1 cellular context compared by ENCODE assay signal in the genomic region with DNA sequence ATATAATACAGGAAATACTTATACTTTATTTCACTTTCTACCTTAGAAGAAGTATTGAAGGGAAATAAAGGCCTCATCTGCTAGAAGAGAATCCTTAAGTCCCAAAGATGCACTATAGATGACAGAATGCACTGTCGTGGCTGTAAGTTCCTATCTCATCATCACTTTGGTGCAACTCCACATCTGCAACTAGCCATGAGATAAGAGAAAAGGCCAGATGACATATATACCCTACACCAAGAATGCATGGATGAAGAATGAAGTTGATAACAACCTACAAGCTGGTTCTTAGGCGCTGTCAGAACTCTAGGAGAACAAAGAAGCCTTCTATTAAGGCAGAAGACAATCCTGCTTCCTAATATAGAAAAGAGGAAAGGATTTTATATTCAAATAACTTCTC.
TF ChIP-seq lines count a peak whose summit lies in the region.

No MANE protein-coding gene starts in this region.

TF ChIP-seq in K562, 482 proteins besides CTCF, POLR2A, EP300 and RAD21 (continued from another document and continues in another):
- TF ChIP-seq, protein P1, sequence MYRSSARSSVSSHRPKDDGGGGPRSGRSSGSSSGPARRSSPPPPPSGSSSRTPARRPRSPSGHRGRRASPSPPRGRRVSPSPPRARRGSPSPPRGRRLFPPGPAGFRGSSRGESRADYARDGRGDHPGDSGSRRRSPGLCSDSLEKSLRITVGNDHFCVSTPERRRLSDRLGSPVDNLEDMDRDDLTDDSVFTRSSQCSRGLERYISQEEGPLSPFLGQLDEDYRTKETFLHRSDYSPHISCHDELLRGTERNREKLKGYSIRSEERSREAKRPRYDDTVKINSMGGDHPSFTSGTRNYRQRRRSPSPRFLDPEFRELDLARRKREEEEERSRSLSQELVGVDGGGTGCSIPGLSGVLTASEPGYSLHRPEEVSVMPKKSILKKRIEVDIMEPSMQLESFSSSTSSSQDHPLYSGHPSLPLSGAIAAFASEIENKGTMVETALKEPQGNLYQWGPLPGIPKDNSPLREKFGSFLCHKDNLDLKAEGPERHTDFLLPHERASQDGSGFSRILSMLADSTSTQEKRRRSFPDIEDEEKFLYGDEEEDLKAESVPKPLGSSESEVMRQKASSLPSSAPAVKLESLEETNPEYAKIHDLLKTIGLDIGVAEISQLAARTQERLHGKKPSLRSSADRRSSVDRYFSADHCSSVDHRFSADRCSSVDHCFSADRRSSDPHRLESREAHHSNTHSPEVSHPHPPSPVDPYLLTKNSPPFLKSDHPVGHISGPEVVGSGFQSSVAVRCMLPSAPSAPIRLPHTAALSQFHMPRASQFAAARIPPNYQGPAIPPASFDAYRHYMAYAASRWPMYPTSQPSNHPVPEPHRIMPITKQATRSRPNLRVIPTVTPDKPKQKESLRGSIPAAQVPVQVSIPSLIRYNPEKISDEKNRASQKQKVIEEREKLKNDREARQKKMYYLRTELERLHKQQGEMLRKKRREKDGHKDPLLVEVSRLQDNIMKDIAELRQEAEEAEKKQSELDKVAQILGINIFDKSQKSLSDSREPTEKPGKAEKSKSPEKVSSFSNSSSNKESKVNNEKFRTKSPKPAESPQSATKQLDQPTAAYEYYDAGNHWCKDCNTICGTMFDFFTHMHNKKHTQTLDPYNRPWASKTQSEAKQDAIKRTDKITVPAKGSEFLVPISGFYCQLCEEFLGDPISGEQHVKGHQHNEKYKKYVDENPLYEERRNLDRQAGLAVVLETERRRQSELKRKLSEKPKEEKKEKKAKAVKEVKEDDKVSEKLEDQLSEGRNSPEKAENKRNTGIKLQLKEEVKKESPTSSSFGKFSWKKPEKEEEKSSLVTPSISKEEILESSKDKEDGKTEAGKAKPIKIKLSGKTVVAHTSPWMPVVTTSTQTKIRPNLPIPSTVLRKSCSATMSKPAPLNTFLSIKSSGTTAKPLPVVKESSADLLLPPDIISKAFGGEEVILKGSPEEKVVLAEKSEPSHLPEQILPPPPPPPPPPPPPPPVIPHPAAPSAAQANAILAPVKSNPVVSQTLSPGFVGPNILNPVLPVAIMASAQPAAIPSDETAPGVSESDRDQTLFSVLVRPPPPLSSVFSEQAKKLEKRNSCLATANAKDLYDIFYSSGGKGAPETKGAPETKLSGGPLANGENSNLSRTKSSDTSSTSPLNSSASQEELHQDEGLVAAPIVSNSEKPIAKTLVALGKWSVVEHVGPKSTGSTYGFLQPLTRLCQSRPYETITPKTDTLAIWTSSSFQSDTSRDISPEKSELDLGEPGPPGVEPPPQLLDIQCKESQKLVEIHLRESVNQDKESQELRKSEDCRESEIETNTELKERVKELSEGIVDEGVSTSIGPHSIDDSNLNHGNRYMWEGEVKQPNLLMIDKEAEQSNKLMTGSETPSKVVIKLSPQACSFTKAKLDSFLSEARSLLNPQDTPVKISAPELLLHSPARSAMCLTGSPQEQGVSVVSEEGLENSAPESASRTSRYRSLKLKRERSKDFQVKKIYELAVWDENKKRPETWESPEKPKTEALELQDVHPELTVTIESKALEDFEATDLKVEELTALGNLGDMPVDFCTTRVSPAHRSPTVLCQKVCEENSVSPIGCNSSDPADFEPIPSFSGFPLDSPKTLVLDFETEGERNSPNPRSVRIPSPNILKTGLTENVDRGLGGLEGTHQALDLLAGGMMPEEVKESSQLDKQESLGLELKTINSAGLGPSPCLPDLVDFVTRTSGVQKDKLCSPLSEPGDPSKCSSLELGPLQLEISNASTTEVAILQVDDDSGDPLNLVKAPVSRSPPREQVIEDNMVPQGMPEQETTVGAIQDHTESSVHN (IDR thresholded peaks at IDR 0.05; ENCODE audit: borderline replicate concordance in 1 of 2, low read depth in 1 of 2), result no peak
- TF ChIP-seq, protein P2, sequence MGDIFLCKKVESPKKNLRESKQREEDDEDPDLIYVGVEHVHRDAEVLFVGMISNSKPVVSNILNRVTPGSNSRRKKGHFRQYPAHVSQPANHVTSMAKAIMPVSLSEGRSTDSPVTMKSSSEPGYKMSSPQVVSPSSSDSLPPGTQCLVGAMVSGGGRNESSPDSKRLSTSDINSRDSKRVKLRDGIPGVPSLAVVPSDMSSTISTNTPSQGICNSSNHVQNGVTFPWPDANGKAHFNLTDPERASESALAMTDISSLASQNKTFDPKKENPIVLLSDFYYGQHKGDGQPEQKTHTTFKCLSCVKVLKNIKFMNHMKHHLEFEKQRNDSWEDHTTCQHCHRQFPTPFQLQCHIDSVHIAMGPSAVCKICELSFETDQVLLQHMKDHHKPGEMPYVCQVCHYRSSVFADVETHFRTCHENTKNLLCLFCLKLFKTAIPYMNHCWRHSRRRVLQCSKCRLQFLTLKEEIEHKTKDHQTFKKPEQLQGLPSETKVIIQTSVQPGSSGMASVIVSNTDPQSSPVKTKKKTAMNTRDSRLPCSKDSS (IDR thresholded peaks at IDR 0.05; ENCODE audit: low read depth, partially characterized antibody), result no peak
- TF ChIP-seq RCOR1 (IDR thresholded peaks at IDR 0.05; ENCODE audit: borderline replicate concordance in 1 of 2, low read depth in 2 of 2, low read length in 2 of 2), result peak in 1 of 2 experiments; percentile 19; a peak in 1 of 4 replicates
- peak; percentile 49; the same call in 1 of the 2 replicates for TF ChIP-seq MTA2 (IDR thresholded peaks at IDR 0.05; ENCODE audit: low read depth)
- peak; percentile 82 for TF ChIP-seq TEAD4 (IDR thresholded peaks at IDR 0.05; ENCODE audit: low read length)
- TF ChIP-seq TEAD4 (CRISPR knock-in tag; IDR thresholded peaks at IDR 0.05; ENCODE audit: borderline replicate concordance), result no peak
- no peak for TF ChIP-seq HNRNPH1 (optimal IDR thresholded peaks at IDR 0.05; ENCODE audit: low read depth, low read length)
- peak; percentile 42; the same call in 1 of the 2 replicates for TF ChIP-seq DPF2 (IDR thresholded peaks at IDR 0.05)
- TF ChIP-seq, protein P3, sequence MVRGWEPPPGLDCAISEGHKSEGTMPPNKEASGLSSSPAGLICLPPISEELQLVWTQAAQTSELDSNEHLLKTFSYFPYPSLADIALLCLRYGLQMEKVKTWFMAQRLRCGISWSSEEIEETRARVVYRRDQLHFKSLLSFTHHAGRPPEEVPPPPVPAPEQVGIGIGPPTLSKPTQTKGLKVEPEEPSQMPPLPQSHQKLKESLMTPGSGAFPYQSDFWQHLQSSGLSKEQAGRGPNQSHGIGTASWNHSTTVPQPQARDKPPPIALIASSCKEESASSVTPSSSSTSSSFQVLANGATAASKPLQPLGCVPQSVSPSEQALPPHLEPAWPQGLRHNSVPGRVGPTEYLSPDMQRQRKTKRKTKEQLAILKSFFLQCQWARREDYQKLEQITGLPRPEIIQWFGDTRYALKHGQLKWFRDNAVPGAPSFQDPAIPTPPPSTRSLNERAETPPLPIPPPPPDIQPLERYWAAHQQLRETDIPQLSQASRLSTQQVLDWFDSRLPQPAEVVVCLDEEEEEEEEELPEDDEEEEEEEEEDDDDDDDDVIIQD (CRISPR knock-in tag; IDR thresholded peaks at IDR 0.05), result no peak
- peak; percentile 43; the same call in 1 of the 2 replicates for TF ChIP-seq CREM (IDR thresholded peaks at IDR 0.05; ENCODE audit: low read depth)
- peak; percentile 41; the same call in 1 of the 2 replicates for TF ChIP-seq NCOR1 (IDR thresholded peaks at IDR 0.05)
- TF ChIP-seq RAD51 (IDR thresholded peaks at IDR 0.05; ENCODE audit: borderline replicate concordance, low read depth), result no peak
- TF ChIP-seq SMC3 (conservative IDR thresholded peaks at IDR 0.05; ENCODE audit: insufficient read depth, low read depth, low read length), result no peak
- 0 out of 2 replicates have a peak, but pooled peaks have one; percentile 34 for TF ChIP-seq SMARCA4 (IDR thresholded peaks at IDR 0.05)
- TF ChIP-seq YBX1 (IDR thresholded peaks at IDR 0.05), result no peak
- TF ChIP-seq DACH1 (IDR thresholded peaks at IDR 0.05; ENCODE audit: partially characterized antibody), result peak; percentile 18
- no peak for TF ChIP-seq ESRRB (CRISPR knock-in tag; IDR thresholded peaks at IDR 0.05; ENCODE audit: borderline replicate concordance)
- peak; percentile 73 for TF ChIP-seq ARID1B (IDR thresholded peaks at IDR 0.05)
- TF ChIP-seq, protein P4, sequence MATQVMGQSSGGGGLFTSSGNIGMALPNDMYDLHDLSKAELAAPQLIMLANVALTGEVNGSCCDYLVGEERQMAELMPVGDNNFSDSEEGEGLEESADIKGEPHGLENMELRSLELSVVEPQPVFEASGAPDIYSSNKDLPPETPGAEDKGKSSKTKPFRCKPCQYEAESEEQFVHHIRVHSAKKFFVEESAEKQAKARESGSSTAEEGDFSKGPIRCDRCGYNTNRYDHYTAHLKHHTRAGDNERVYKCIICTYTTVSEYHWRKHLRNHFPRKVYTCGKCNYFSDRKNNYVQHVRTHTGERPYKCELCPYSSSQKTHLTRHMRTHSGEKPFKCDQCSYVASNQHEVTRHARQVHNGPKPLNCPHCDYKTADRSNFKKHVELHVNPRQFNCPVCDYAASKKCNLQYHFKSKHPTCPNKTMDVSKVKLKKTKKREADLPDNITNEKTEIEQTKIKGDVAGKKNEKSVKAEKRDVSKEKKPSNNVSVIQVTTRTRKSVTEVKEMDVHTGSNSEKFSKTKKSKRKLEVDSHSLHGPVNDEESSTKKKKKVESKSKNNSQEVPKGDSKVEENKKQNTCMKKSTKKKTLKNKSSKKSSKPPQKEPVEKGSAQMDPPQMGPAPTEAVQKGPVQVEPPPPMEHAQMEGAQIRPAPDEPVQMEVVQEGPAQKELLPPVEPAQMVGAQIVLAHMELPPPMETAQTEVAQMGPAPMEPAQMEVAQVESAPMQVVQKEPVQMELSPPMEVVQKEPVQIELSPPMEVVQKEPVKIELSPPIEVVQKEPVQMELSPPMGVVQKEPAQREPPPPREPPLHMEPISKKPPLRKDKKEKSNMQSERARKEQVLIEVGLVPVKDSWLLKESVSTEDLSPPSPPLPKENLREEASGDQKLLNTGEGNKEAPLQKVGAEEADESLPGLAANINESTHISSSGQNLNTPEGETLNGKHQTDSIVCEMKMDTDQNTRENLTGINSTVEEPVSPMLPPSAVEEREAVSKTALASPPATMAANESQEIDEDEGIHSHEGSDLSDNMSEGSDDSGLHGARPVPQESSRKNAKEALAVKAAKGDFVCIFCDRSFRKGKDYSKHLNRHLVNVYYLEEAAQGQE (CRISPR knock-in tag; IDR thresholded peaks at IDR 0.05; ENCODE audit: low read depth), result no peak
- TF ChIP-seq, protein P5, sequence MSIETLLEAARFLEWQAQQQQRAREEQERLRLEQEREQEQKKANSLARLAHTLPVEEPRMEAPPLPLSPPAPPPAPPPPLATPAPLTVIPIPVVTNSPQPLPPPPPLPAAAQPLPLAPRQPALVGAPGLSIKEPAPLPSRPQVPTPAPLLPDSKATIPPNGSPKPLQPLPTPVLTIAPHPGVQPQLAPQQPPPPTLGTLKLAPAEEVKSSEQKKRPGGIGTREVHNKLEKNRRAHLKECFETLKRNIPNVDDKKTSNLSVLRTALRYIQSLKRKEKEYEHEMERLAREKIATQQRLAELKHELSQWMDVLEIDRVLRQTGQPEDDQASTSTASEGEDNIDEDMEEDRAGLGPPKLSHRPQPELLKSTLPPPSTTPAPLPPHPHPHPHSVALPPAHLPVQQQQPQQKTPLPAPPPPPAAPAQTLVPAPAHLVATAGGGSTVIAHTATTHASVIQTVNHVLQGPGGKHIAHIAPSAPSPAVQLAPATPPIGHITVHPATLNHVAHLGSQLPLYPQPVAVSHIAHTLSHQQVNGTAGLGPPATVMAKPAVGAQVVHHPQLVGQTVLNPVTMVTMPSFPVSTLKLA (conservative IDR thresholded peaks at IDR 0.05), result no peak
- TF ChIP-seq POLR2G (IDR thresholded peaks at IDR 0.05; ENCODE audit: low read depth, low read length), result no peak
- no peak for TF ChIP-seq ZNF77 (CRISPR knock-in tag; IDR thresholded peaks at IDR 0.05)
- TF ChIP-seq TAL1 (IDR thresholded peaks at IDR 0.05), result peak; percentile 55
- no peak for TF ChIP-seq CC2D1A (IDR thresholded peaks at IDR 0.05)
- TF ChIP-seq TCF3 (CRISPR knock-in tag; IDR thresholded peaks at IDR 0.05), result peak; percentile 39; the same call in 1 of the 2 replicates
- no peak for TF ChIP-seq ZNF232 (CRISPR knock-in tag; IDR thresholded peaks at IDR 0.05)
- TF ChIP-seq GATAD2A (IDR thresholded peaks at IDR 0.05), result no peak
- TF ChIP-seq, protein P6, sequence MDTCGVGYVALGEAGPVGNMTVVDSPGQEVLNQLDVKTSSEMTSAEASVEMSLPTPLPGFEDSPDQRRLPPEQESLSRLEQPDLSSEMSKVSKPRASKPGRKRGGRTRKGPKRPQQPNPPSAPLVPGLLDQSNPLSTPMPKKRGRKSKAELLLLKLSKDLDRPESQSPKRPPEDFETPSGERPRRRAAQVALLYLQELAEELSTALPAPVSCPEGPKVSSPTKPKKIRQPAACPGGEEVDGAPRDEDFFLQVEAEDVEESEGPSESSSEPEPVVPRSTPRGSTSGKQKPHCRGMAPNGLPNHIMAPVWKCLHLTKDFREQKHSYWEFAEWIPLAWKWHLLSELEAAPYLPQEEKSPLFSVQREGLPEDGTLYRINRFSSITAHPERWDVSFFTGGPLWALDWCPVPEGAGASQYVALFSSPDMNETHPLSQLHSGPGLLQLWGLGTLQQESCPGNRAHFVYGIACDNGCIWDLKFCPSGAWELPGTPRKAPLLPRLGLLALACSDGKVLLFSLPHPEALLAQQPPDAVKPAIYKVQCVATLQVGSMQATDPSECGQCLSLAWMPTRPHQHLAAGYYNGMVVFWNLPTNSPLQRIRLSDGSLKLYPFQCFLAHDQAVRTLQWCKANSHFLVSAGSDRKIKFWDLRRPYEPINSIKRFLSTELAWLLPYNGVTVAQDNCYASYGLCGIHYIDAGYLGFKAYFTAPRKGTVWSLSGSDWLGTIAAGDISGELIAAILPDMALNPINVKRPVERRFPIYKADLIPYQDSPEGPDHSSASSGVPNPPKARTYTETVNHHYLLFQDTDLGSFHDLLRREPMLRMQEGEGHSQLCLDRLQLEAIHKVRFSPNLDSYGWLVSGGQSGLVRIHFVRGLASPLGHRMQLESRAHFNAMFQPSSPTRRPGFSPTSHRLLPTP (IDR thresholded peaks at IDR 0.05; ENCODE audit: borderline replicate concordance, extremely low read depth, insufficient read length), result no peak
- TF ChIP-seq, protein P7, sequence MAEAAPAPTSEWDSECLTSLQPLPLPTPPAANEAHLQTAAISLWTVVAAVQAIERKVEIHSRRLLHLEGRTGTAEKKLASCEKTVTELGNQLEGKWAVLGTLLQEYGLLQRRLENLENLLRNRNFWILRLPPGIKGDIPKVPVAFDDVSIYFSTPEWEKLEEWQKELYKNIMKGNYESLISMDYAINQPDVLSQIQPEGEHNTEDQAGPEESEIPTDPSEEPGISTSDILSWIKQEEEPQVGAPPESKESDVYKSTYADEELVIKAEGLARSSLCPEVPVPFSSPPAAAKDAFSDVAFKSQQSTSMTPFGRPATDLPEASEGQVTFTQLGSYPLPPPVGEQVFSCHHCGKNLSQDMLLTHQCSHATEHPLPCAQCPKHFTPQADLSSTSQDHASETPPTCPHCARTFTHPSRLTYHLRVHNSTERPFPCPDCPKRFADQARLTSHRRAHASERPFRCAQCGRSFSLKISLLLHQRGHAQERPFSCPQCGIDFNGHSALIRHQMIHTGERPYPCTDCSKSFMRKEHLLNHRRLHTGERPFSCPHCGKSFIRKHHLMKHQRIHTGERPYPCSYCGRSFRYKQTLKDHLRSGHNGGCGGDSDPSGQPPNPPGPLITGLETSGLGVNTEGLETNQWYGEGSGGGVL (CRISPR knock-in tag; IDR thresholded peaks at IDR 0.05), result no peak
- no peak for TF ChIP-seq ARNT (IDR thresholded peaks at IDR 0.05)
- peak; percentile 62 for TF ChIP-seq MEIS2 (IDR thresholded peaks at IDR 0.05; ENCODE audit: partially characterized antibody)
- TF ChIP-seq RBM22 (IDR thresholded peaks at IDR 0.05; ENCODE audit: low read depth, low read length, poor library complexity, severe bottlenecking), result no peak
- no peak for TF ChIP-seq HLTF (IDR thresholded peaks at IDR 0.05)
- TF ChIP-seq ZNF695 (CRISPR knock-in tag; IDR thresholded peaks at IDR 0.05), result no peak
